20 cellular contexts compared by ENCODE assay signal in the genomic region with DNA sequence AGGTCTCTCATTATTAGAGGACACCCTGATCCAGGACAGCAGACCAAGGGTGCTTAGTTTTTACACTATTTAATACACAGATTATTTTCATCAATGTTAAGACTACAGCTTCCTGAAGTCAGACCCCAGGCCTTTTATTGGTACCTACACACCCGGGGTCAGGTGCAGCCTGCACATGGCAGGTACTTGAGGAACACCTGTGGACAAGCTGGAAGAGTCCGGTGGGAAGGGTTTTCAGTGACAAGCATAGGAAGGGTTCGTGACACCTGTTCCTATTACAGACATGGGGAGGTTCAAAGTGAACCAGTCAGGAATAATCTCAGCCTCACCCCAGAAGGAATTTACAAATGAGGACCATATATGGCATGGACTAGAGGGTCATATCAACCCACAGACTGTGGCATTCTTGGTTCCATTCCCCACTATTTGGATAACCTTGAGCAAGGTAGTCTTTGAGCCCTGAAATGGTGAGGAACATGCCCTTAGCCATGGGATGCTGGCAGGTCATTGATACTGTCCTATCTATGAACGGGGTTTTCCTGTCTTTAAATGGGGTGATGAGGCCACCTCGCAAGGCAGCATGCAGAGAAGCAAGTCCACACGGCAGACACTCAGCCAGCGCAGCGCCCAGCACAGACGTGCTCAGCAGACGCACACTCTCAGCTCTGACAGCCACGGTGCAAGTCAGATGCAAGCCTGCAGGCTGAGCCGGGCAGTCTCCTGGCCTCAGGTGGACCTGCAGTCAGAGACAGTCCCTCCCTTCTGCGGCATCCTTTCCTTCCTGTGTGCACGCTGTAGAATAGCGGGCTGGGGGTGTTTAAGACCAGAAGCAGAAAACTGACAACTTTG.
"Had no signal": no experiment of that assay in that cellular context is flagged by ENCODE, and none has a peak within 500 bp of the region (broad histone marks: within the 10 kb centered on the region; RNA-seq: fewer than 3 reads in every experiment).

No MANE protein-coding gene starts in this region.

- H3K36me3 ChIP-seq: cardiac muscle cell, lower lobe of right lung, sigmoid colon, thyroid gland had no signal

- H3K27ac Mint-ChIP-seq: activated CD4-positive, alpha-beta memory T cell treated with anti-CD3 and anti-CD28 coated beads, Interleukin-2, amount 10 ng/mL, durations not matched to agents 7 days and 5 days; activated naive CD8-positive, alpha-beta T cell treated with anti-CD3 and anti-CD28 coated beads for 36 hours; activated T-helper 17 cell treated with anti-CD3 and anti-CD28 coated beads, Interleukin-2, amount 50 U/mL, for 72 hours; mesothelial cell of epicardium; nephron; WTC11 had no signal

- H3K4me3 Mint-ChIP-seq: activated CD4-positive, alpha-beta memory T cell treated with anti-CD3 and anti-CD28 coated beads, Interleukin-2, amount 10 ng/mL, durations not matched to agents 7 days and 5 days; activated naive CD8-positive, alpha-beta T cell treated with anti-CD3 and anti-CD28 coated beads for 36 hours; activated T-helper 17 cell treated with anti-CD3 and anti-CD28 coated beads, Interleukin-2, amount 50 U/mL, for 72 hours; mesothelial cell of epicardium; nephron; WTC11 had no signal

- H3K4me3 ChIP-seq: cardiac muscle cell, dorsolateral prefrontal cortex, lower lobe of right lung, sigmoid colon, thyroid gland had no signal

- H3K36me3 Mint-ChIP-seq: activated naive CD8-positive, alpha-beta T cell treated with anti-CD3 and anti-CD28 coated beads for 36 hours; mesothelial cell of epicardium had no signal

- H3K9me3 Mint-ChIP-seq: activated naive CD8-positive, alpha-beta T cell treated with anti-CD3 and anti-CD28 coated beads for 36 hours; activated T-helper 17 cell treated with anti-CD3 and anti-CD28 coated beads, Interleukin-2, amount 50 U/mL, for 72 hours; nephron had no signal

- DNase-seq: activated CD4-positive, alpha-beta memory T cell treated with anti-CD3 and anti-CD28 coated beads, Interleukin-2, amount 10 ng/mL, durations not matched to agents 7 days and 5 days; activated CD4-positive, alpha-beta T cell treated with anti-CD3 and anti-CD28 coated beads for 4 hours; activated naive CD4-positive, alpha-beta T cell; activated naive CD8-positive, alpha-beta T cell treated with anti-CD3 and anti-CD28 coated beads for 36 hours; activated T-cell treated with anti-CD3 and anti-CD28 coated beads, Interleukin-2, amount 50 U/mL, for 1 hour; amniotic stem cell; lower lobe of right lung; nucleus accumbens; sigmoid colon; stimulated activated CD8-positive, alpha-beta memory T cell treated with anti-CD3 and anti-CD28 coated beads, Interleukin-4, amount 100 ng/mL, for 48 hours; stimulated activated naive CD4-positive, alpha-beta T cell treated with Interleukin-2 at 50 U/mL for 16 hours; thyroid gland had no signal

- H3K27ac ChIP-seq: cardiac muscle cell, dorsolateral prefrontal cortex, lower lobe of right lung, sigmoid colon, thyroid gland had no signal

- H3K27me3 ChIP-seq: thyroid gland had no signal

- H3K4me1 Mint-ChIP-seq: activated CD4-positive, alpha-beta memory T cell treated with anti-CD3 and anti-CD28 coated beads, Interleukin-2, amount 10 ng/mL, durations not matched to agents 7 days and 5 days; activated naive CD8-positive, alpha-beta T cell treated with anti-CD3 and anti-CD28 coated beads for 36 hours; activated T-helper 17 cell treated with anti-CD3 and anti-CD28 coated beads, Interleukin-2, amount 50 U/mL, for 72 hours; mesothelial cell of epicardium; nephron had no signal

- ATAC-seq: activated T-helper 17 cell treated with anti-CD3 and anti-CD28 coated beads, Interleukin-2, amount 50 U/mL, for 72 hours; lower lobe of right lung had no signal

- H3K4me1 ChIP-seq: lower lobe of right lung, sigmoid colon, thyroid gland had no signal

- H3K9me3 ChIP-seq: lower lobe of right lung, sigmoid colon, thyroid gland had no signal

- FAIRE-seq: islet of Langerhans, TTC549 had no signal
